In genomic region chr3:56700136-56700535, GRCh38 we compare ENCODE assay signal across 31 cellular contexts. TPM values are rescaled to one million over a fixed set of nuclear protein-coding genes. Genes with fewer than 3 reads are reported as not detected.
DNase-seq lines count a peak whose midpoint lies in the region; ATAC-seq, FAIRE-seq and TF ChIP-seq lines count a peak whose summit lies in the region.
"Had no signal": no experiment of that assay in that cellular context is flagged by ENCODE, and none has a peak within 500 bp of the region (broad histone marks: within the 10 kb centered on the region; RNA-seq: fewer than 3 reads in every experiment).

No MANE protein-coding gene starts in this region.

- H2BK120ac ChIP-seq in mesendoderm (ENCODE audit: low read depth, low read length), result no peak overlapping the region

- H3K27ac ChIP-seq in K562 (ENCODE audit: extremely low read depth, low read depth, low read length), result no peak overlapping the region
- H3K27ac ChIP-seq in mesendoderm (ENCODE audit: low read depth, low read length), result no peak overlapping the region
- H3K27ac ChIP-seq in psoas muscle, result no peak overlapping the region
- no peak overlapping the region for H3K27ac ChIP-seq in tibial nerve
- H3K27ac ChIP-seq: ascending aorta, upper lobe of left lung had no signal

- H3K4ac ChIP-seq in mesendoderm (ENCODE audit: low read depth, low read length), result no peak overlapping the region

- H3K36me3 ChIP-seq in K562 (ENCODE audit: control insufficient read depth, insufficient read depth, low read length) (no peaks in the 10 kb centered on the region), mesendoderm (ENCODE audit: control insufficient read depth, insufficient read depth, low read length) (no peaks in the 10 kb centered on the region), psoas muscle (ENCODE audit: insufficient read depth in 1 of 2, low read depth in 1 of 2) (no peaks in the 10 kb centered on the region), tibial nerve (no peaks in the 10 kb centered on the region)
- H3K36me3 ChIP-seq: ascending aorta, upper lobe of left lung had no signal

- TF ChIP-seq POLR2A in K562 (conservative IDR thresholded peaks at IDR 0.05) (no peak), tibial nerve (IDR thresholded peaks at IDR 0.05) (no peak)

- no peaks in the 10 kb centered on the region for H3K27me3 ChIP-seq in K562 (ENCODE audit: control insufficient read depth in 2 of 2, insufficient read depth in 2 of 2, low read length in 2 of 2)
- no peaks in the 10 kb centered on the region for H3K27me3 ChIP-seq in mesendoderm (ENCODE audit: insufficient read depth, low read length, poor library complexity)
- H3K27me3 ChIP-seq in psoas muscle (ENCODE audit: insufficient read depth in 3 of 3, low read length in 2 of 3), result peaks cover 0 to 3% (median 0%) of the 10 kb centered on the region in 3 donors
- H3K27me3 ChIP-seq in tibial nerve, result no peaks in the 10 kb centered on the region
- H3K27me3 ChIP-seq: ascending aorta, upper lobe of left lung had no signal

- no peaks in the 10 kb centered on the region for H3K9me1 ChIP-seq in K562 (ENCODE audit: control insufficient read depth, insufficient read depth, low read length)

- no peak overlapping the region for H4K5ac ChIP-seq in mesendoderm (ENCODE audit: low read length)

- H2AFZ ChIP-seq in K562 (ENCODE audit: low read depth, low read length), result no peak overlapping the region

- no peaks in the 10 kb centered on the region for H4K20me1 ChIP-seq in K562 (replicated peaks; ENCODE audit: control insufficient read depth, insufficient read depth, low read length)

- TF ChIP-seq CTCF in D721Med (IDR thresholded peaks at IDR 0.05; ENCODE audit: insufficient read depth, missing control alignments) (no peak), K562 (IDR thresholded peaks at IDR 0.05 in 2 of 3, conservative IDR thresholded peaks at IDR 0.05 in 1 of 3; ENCODE audit: insufficient read depth in 2 of 3, low read depth in 1 of 3, low read length in 3 of 3) (no peak), psoas muscle (IDR thresholded peaks at IDR 0.05) (no peak), tibial nerve (IDR thresholded peaks at IDR 0.05) (no peak)

- WGBS in K562 (ENCODE audit: insufficient coverage, low coverage, missing lambda C conversion rate), result 10% methylated on average over 3 of the region's 3 CpGs
- WGBS in mesendoderm (ENCODE audit: extremely low coverage, insufficient coverage, low lambda C conversion rate), result no CpG with 5 or more reads among the region's 3 CpGs
- WGBS in psoas muscle, 3 donors, result 72 to 76% (median 74%) methylated on average over 3 of the region's 3 CpGs
- 64 to 66% methylated on average over 3 of the region's 3 CpGs for WGBS in tibial nerve, 2 donors

- H3K79me2 ChIP-seq in K562 (ENCODE audit: control insufficient read depth, insufficient read depth, low read length), result no peaks in the 10 kb centered on the region
- H3K79me2 ChIP-seq in mesendoderm (ENCODE audit: control insufficient read depth, insufficient read depth, low read length), result no peaks in the 10 kb centered on the region

- H3K9me3 ChIP-seq in K562 (replicated peaks; ENCODE audit: control insufficient read depth, insufficient read depth, low read depth, low read length), result no peaks in the 10 kb centered on the region
- H3K9me3 ChIP-seq in psoas muscle, result no peaks in the 10 kb centered on the region
- H3K9me3 ChIP-seq in tibial nerve, result no peaks in the 10 kb centered on the region
- H3K9me3 ChIP-seq: ascending aorta, upper lobe of left lung had no signal

- TF ChIP-seq RAD21 in K562 (CRISPR knock-in tag; conservative IDR thresholded peaks at IDR 0.05 in 1 of 2, IDR thresholded peaks at IDR 0.05 in 1 of 2), result no peak

- H2BK5ac ChIP-seq in mesendoderm (ENCODE audit: low read length), result no peak overlapping the region

- H2AK5ac ChIP-seq in mesendoderm (ENCODE audit: low read length), result no peak overlapping the region

- H3K4me3 ChIP-seq in K562 (no peak overlapping the region), mesendoderm (ENCODE audit: low read length) (no peak overlapping the region), psoas muscle (no peak overlapping the region), tibial nerve (no peak overlapping the region)
- H3K4me3 ChIP-seq: ascending aorta, upper lobe of left lung had no signal

- ATAC-seq in K562, result no peak
- ATAC-seq in GM18498 (IDR thresholded peaks at IDR 0.05; ENCODE audit: unreplicated experiment), result no peak
- no peak for ATAC-seq in psoas muscle
- ATAC-seq: activated naive CD4-positive, alpha-beta T cell treated with anti-CD3 and anti-CD28 coated beads, Interleukin-2, amount 50 U/mL, for 72 hours; HCT116; natural killer cell; Panc1; stimulated activated effector memory CD8-positive, alpha-beta T cell treated with anti-CD3 and anti-CD28 coated beads, Interleukin-12 subunit alpha, Interleukin-12 subunit beta, amount 100 ng/mL, for 72 hours had no signal

- no peaks in the 10 kb centered on the region for H3K79me1 ChIP-seq in mesendoderm (ENCODE audit: low read length)

- H3K9ac ChIP-seq in K562 (ENCODE audit: insufficient read depth in 1 of 2, low read depth in 2 of 2, low read length in 2 of 2), result no peak overlapping the region
- no peak overlapping the region for H3K9ac ChIP-seq in mesendoderm (ENCODE audit: low read length)

- H3K4me1 ChIP-seq in K562 (replicated peaks in 1 of 2; ENCODE audit: control insufficient read depth in 2 of 2, insufficient read depth in 2 of 2, low read length in 2 of 2) (no peaks in the 10 kb centered on the region), mesendoderm (ENCODE audit: control insufficient read depth, low read depth, low read length) (no peaks in the 10 kb centered on the region), psoas muscle (no peaks in the 10 kb centered on the region), tibial nerve (peaks cover 0 to 3% (median 0%) of the 10 kb centered on the region in 4 donors)
- H3K4me1 ChIP-seq: ascending aorta had no signal

- H3K18ac ChIP-seq in mesendoderm (ENCODE audit: low read length), result no peak overlapping the region

- no peak overlapping the region for H4K8ac ChIP-seq in mesendoderm (ENCODE audit: low read depth, low read length)

- no TSS peak for BruUV-seq in K562 (replicated peaks; lab: Mats Ljungman, UMichigan)

- FAIRE-seq in D721Med (lab: Jason Lieb, UNC) (peak; percentile 70), K562 (lab: Jason Lieb, UNC) (no peak)
- FAIRE-seq: GM12892, islet of Langerhans had no signal

- no peak overlapping the region for H3K4me2 ChIP-seq in K562 (ENCODE audit: insufficient read depth, low read length)
- H3K4me2 ChIP-seq in mesendoderm (ENCODE audit: low read length), result no peak overlapping the region

- H3K56ac ChIP-seq in mesendoderm (ENCODE audit: low read length), result no peak overlapping the region

- in situ Hi-C loops in K562 (cut with MboI), result loop anchor here (5.0 kb wide), 1 partner anchor 292 kb away; no protein-coding TSS in a partner anchor

- POLR2A ChIA-PET in K562 (lab: Yijun Ruan, JAX), result no interaction called here

- TF ChIP-seq EP300 in K562 (IDR thresholded peaks at IDR 0.05; ENCODE audit: low read length) (no peak), tibial nerve (IDR thresholded peaks at IDR 0.05) (no peak)

- DNase-seq in D721Med (ENCODE audit: insufficient read length, low spot score) (no peak), NCI-H524 treated with DMSO at 0.1 percent for 48 hours (lab: John Stamatoyannopoulos, UW) (peak; percentile 60), K562 (ENCODE audit: extremely low read depth in 1 of 4, low spot score in 3 of 4) (no peak), mesendoderm (peak; percentile 63), psoas muscle (no peak), mesenteric fat pad (ENCODE audit: low spot score) (no peak), tibial nerve (ENCODE audit: low spot score in 2 of 2) (no peak)
- DNase-seq: ACHN; activated CD4-positive, alpha-beta T cell treated with anti-CD3 and anti-CD28 coated beads for 48 hours; activated CD8-positive, alpha-beta memory T cell treated with anti-CD3 and anti-CD28 coated beads for 24 hours; activated T-cell treated with anti-CD3 and anti-CD28 coated beads for 4 hours; cortex of kidney; DMS153; effector memory CD4-positive, alpha-beta T cell; glutamatergic neuron; IMR-90; natural killer cell; NCI-H1105; NCI-H1930; NCI-H526; nucleus accumbens; SIG-M5; upper lobe of left lung had no signal

- CTCF ChIA-PET in K562 (lab: Yijun Ruan, JAX; ENCODE audit: low intra/inter-chr PET ratio), result no interaction called here

- intact Hi-C loops in K562 (cut with micrococcal nuclease), result no loop called here
- intact Hi-C loops in psoas muscle (cut with DNase I), result no loop called here

- no peak overlapping the region for H3K23ac ChIP-seq in mesendoderm (ENCODE audit: low read length)

- no peak overlapping the region for H2BK15ac ChIP-seq in mesendoderm (replicated peaks; ENCODE audit: low read depth)

TF ChIP-seq in K562, 482 proteins besides CTCF, POLR2A, EP300 and RAD21 (continues in another document):
- no peak for TF ChIP-seq MEF2A (IDR thresholded peaks at IDR 0.05; ENCODE audit: control insufficient read depth, low read depth, low read length)
- TF ChIP-seq MEIS2 (IDR thresholded peaks at IDR 0.05; ENCODE audit: partially characterized antibody), result no peak

RNA-seq across cellular contexts. Expression of gene TASOR, which starts 17.1 kb away (rescaled TPM):
- 25.8 and 79.9 TPM in 2 replicates for total RNA-seq in K562 (2011; cell fraction: chromatin; rRNA removed; ENCODE audit: low replicate concordance)
- 14.0 and 17.0 TPM in 2 replicates for total RNA-seq in K562 (2011; cell fraction: nucleolus; rRNA removed)
- total RNA-seq in K562 (2011; cell fraction: nucleoplasm; rRNA removed), result 25.2 and 33.6 TPM in 2 replicates
- total RNA-seq in K562 (2014; rRNA removed), result 29.4 and 34.2 TPM in 2 replicates
- total RNA-seq in K562 (2014; rRNA removed; fragmentation: Illumina TruSeq; extraction: Trizol), result 64.1 and 68.7 TPM in 2 replicates
- total RNA-seq in K562 (2015; rRNA removed; fragmentation: Illumina TruSeq; extraction: Trizol), result 59.7 and 64.0 TPM in 2 replicates
- 33.4 and 33.7 TPM in 2 replicates for total RNA-seq in K562 (2021)
- polyA plus RNA-seq in K562 (2011; rRNA removed), result 22.5 and 38.8 TPM in 2 replicates
- polyA plus RNA-seq in K562 (2011; cell fraction: cytosol; rRNA removed), result 8.3 and 11.3 TPM in 2 replicates
- polyA plus RNA-seq in K562 (2011; cell fraction: nucleus; rRNA removed), result 13.0 and 13.8 TPM in 2 replicates
- polyA plus RNA-seq in K562 (2012), result 23.9 and 24.4 TPM in 2 replicates
- 35.6 and 45.6 TPM in 2 replicates for polyA plus RNA-seq in K562 (2014; fragmentation: Illumina TruSeq; extraction: Trizol)
- polyA plus RNA-seq in K562 (2014; fragmentation: Nextera tagmentation; extraction: Ambion mirVana), result 10 to 100 TPM; 16.4 to 16.8 TPM
- 29.6 and 32.8 TPM in 2 replicates for polyA plus RNA-seq in K562 (2014; rRNA removed)
- polyA minus RNA-seq in K562 (2011; rRNA and poly(A)+ RNA removed), result 60.3 and 72.1 TPM in 2 replicates
- 27.4 and 34.2 TPM in 2 replicates for polyA minus RNA-seq in K562 (2011; cell fraction: cytosol; rRNA and poly(A)+ RNA removed)
- polyA minus RNA-seq in K562 (2011; cell fraction: nucleus; rRNA and poly(A)+ RNA removed), result 17.1 and 21.9 TPM in 2 replicates
- 20.5 TPM for polyA plus RNA-seq in mesendoderm (2013, experiment 1 of 2)
- 20.6 TPM for polyA plus RNA-seq in mesendoderm (2013, experiment 2 of 2)
- 10 to 100 TPM; 12.2 to 22.4 (median 18.0) TPM for total RNA-seq in psoas muscle
- 10 to 100 TPM in 1 of 3 donors, 1 to 10 TPM in 2; 6.3 to 16.9 (median 6.7) TPM for polyA plus RNA-seq in psoas muscle
- 47.9 TPM for total RNA-seq in mesenteric fat pad
- 10 to 100 TPM; 61.5 to 90.2 (median 82.6) TPM for total RNA-seq in tibial nerve

Comparison
In these comparisons a context has a peak if more than half of its experiments do, and no peak if none do; other contexts are left out.
1. DNase-seq: peak in NCI-H524 treated with DMSO at 0.1 percent for 48 hours (single experiment) and mesendoderm (single experiment); none in D721Med (single experiment), K562 (0 of 4), psoas muscle (0 of 2), mesenteric fat pad (single experiment) and tibial nerve (0 of 2).